24 cellular contexts compared by ENCODE assay signal in the genomic region with DNA sequence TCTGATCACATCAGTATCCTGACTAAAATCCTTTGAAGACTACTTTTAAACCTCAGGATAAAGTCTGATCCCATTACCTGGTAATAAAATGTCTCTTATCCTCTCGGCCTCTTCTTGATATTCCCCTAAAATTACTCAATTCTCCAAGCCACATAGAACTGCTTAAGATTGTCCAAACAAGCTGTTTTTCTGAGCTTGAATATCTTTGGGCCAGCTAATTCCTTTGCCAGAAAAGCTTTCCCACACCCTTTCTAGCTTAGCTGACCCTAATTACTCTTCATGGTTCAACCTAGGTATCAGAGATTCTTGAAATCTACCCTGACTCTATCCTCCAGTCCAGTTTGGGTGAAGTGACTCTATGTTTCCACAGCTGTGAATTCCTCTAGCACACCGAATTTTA.
"Had no signal": no experiment of that assay in that cellular context is flagged by ENCODE, and none has a peak within 500 bp of the region (broad histone marks: within the 10 kb centered on the region; RNA-seq: fewer than 3 reads in every experiment).

No MANE protein-coding gene starts in this region.

- H3K27ac ChIP-seq: RWPE1, SJSA1, SK-N-MC had no signal

- H3K36me3 ChIP-seq: MG63, SJSA1 had no signal

- H3K27me3 ChIP-seq: MG63, SJSA1 had no signal

- H3K4me1 ChIP-seq: SJSA1 had no signal

- H3K4me3 ChIP-seq: MG63, SJSA1, SK-N-MC had no signal

- H3K9me3 ChIP-seq: MG63, SJSA1 had no signal

- ATAC-seq: HepG2, Panc1, PC-3 had no signal

- DNase-seq: IMR-90, Karpas-422, KG1, MG63, NCI-H1092, NCI-H1105 treated with DMSO at 0.1 percent for 48 hours, NCI-H1417 treated with DMSO at 0.1 percent for 48 hours, NCI-H146, NCI-H1694 treated with DMSO at 0.1 percent for 48 hours, NCI-H1930, NCI-H2081, NCI-H2107, NCI-H2171, NCI-H345, NCI-H446 treated with DMSO at 0.1 percent for 48 hours, NCI-H510A treated with DMSO at 0.1 percent for 48 hours, NCI-H526, PC-3, SIG-M5 had no signal
